8 cellular contexts compared by ENCODE assay signal in genomic region chr17:65531508-65532431, GRCh38. TPM values are rescaled to one million over a fixed set of nuclear protein-coding genes. Genes with fewer than 3 reads are reported as not detected.
DNase-seq lines count a peak whose midpoint lies in the region; ATAC-seq and TF ChIP-seq lines count a peak whose summit lies in the region.

No MANE protein-coding gene starts in this region.

- intact Hi-C loops in A673 (cut with micrococcal nuclease; ENCODE audit: unreplicated experiment) (no loop called here), mucosa of descending colon (cut with DNase I, micrococcal nuclease) (no loop called here)

- H3K4me1 ChIP-seq in A673 (ENCODE audit: insufficient read depth, low read length, poor library complexity, severe bottlenecking), result peaks cover 7% of the 10 kb centered on the region
- peaks cover 23% of the 10 kb centered on the region for H3K4me1 ChIP-seq in HUES64 (ENCODE audit: insufficient read depth, low read length)
- peaks cover 16% of the 10 kb centered on the region for H3K4me1 ChIP-seq in mucosa of descending colon (ENCODE audit: low read depth)

- CTCF ChIA-PET in A673 (lab: Charles Lee), result no interaction called here

- no TSS peak for BruUV-seq in A673 (replicated peaks; lab: Mats Ljungman, UMichigan)

- WGBS in HUES64, result 41% methylated on average over 14 of the region's 15 CpGs

- peaks cover 1% of the 10 kb centered on the region for H3K36me3 ChIP-seq in A673 (ENCODE audit: insufficient read depth, low read length, poor library complexity, severe bottlenecking)
- peaks cover 80% of the 10 kb centered on the region for H3K36me3 ChIP-seq in HUES64 (ENCODE audit: insufficient read depth, low read length)
- H3K36me3 ChIP-seq in mucosa of descending colon (ENCODE audit: low read depth), result no peaks in the 10 kb centered on the region

- H3K4me3 ChIP-seq in A673 (ENCODE audit: low read depth, low read length, poor library complexity, severe bottlenecking) (no peak overlapping the region), HUES64 (ENCODE audit: low read length) (0 out of 2 replicates have a peak overlapping the region, but pooled peaks have one; percentile 2), mucosa of descending colon (no peak overlapping the region)

- H3K27ac ChIP-seq in A673 (ENCODE audit: low read depth, low read length, poor library complexity, severe bottlenecking) (peak overlapping the region; percentile 8), HUES64 (ENCODE audit: low read depth, low read length) (peak overlapping the region; percentile 77)

- POLR2A ChIA-PET in A673 (lab: Charles Lee; ENCODE audit: low non-redundant PET), result no interaction called here

- H3K27me3 ChIP-seq in A673 (replicated peaks; ENCODE audit: insufficient read depth, low read depth, low read length, poor library complexity) (no peaks in the 10 kb centered on the region), HUES64 (ENCODE audit: insufficient read depth, low read length) (no peaks in the 10 kb centered on the region)

- TF ChIP-seq CTCF in A673 (conservative IDR thresholded peaks at IDR 0.05; ENCODE audit: low read depth, low read length) (peak; percentile 19; the same call in 1 of the 2 replicates), mucosa of descending colon (IDR thresholded peaks at IDR 0.05) (no peak)

- no peak for DNase-seq in A673 (ENCODE audit: low spot score)
- DNase-seq in epidermal melanocyte (ENCODE audit: insufficient read length, low spot score), result peak; percentile 55
- peak in 2 of 3 donors; percentile 47 to 60 for DNase-seq in mucosa of descending colon
- DNase-seq in NCI-H510A (lab: John Stamatoyannopoulos, UW), result no peak
- no peak for DNase-seq in AML-193 (lab: John Stamatoyannopoulos, UW)
- DNase-seq in NOMO-1 (lab: John Stamatoyannopoulos, UW; ENCODE audit: unreplicated experiment in 2 of 2), result no peak

- ATAC-seq in mucosa of descending colon, result peak; percentile 37
- no peak for ATAC-seq in HG03045 (IDR thresholded peaks at IDR 0.05; ENCODE audit: unreplicated experiment)

- peak overlapping the region; percentile 49; the same call in 1 of the 2 replicates for H3K9ac ChIP-seq in HUES64 (ENCODE audit: low read depth, low read length)

- no peaks in the 10 kb centered on the region for H3K9me3 ChIP-seq in A673 (ENCODE audit: low read depth, low read length, poor library complexity, severe bottlenecking)
- no peaks in the 10 kb centered on the region for H3K9me3 ChIP-seq in HUES64 (ENCODE audit: insufficient read depth, low read depth, low read length)
- no peaks in the 10 kb centered on the region for H3K9me3 ChIP-seq in mucosa of descending colon

RNA-seq across cellular contexts. Expression of gene AXIN2, which starts 29.7 kb away (rescaled TPM):
- 10.7 and 15.2 TPM in 2 replicates for total RNA-seq in A673 (2021)
- 30.5 TPM for polyA plus RNA-seq in HUES64 (2013, experiment 1 of 2)
- 35.8 TPM for polyA plus RNA-seq in HUES64 (2013, experiment 2 of 2)
- 10 to 100 TPM; 27.6 to 63.3 (median 39.3) TPM for total RNA-seq in mucosa of descending colon

Comparison
In these comparisons a context has a peak if more than half of its experiments do, and no peak if none do; other contexts are left out.
1. DNase-seq: peak in epidermal melanocyte (single experiment) and mucosa of descending colon (2 of 3); none in A673 (single experiment), NCI-H510A (single experiment), AML-193 (0 of 2) and NOMO-1 (0 of 2).